Comparison of ENCODE assay signal across 1 cellular context in the genomic region with DNA sequence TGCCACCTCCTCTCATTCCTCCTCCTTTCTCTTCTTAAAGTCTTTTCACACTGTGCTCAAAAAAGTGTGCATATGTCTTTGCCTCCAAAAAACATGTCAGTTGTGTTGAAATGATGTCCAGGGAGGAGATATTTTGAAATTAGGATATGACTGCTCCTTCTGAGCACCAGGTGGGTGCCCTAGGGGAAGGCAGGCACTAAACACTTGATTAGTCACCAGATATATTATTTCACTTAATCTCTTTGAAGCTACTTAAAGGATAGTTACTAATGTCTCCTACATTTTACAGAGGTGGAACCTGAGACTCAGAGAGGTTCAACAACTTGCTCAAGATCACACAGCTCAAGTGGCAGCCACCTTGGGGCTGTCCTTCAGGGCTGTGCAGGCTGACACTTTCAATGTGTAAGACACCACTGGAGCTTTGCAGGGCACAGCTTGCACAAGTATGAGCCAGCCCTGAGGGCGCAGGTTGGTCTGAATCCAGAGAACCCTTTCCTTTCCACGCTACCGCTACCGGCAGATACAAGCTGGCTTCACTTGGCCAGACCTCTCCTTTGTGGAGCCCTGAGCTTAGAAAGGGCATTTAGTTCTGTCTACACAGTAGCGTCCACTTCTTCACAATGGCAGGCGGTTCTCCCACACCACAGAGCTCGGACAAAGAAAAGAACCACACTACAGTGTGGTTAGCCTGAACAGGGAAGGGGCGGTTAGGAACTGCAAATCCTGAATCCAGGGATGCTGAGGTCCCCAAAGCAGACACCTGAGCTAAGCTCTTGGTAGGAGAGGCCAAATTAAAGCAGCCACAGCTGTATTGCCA.
TF ChIP-seq lines count a peak whose summit lies in the region.

No MANE protein-coding gene starts in this region.

TF ChIP-seq in GM23338, 12 proteins besides CTCF, POLR2A, EP300 and RAD21:
- TF ChIP-seq, protein P1, sequence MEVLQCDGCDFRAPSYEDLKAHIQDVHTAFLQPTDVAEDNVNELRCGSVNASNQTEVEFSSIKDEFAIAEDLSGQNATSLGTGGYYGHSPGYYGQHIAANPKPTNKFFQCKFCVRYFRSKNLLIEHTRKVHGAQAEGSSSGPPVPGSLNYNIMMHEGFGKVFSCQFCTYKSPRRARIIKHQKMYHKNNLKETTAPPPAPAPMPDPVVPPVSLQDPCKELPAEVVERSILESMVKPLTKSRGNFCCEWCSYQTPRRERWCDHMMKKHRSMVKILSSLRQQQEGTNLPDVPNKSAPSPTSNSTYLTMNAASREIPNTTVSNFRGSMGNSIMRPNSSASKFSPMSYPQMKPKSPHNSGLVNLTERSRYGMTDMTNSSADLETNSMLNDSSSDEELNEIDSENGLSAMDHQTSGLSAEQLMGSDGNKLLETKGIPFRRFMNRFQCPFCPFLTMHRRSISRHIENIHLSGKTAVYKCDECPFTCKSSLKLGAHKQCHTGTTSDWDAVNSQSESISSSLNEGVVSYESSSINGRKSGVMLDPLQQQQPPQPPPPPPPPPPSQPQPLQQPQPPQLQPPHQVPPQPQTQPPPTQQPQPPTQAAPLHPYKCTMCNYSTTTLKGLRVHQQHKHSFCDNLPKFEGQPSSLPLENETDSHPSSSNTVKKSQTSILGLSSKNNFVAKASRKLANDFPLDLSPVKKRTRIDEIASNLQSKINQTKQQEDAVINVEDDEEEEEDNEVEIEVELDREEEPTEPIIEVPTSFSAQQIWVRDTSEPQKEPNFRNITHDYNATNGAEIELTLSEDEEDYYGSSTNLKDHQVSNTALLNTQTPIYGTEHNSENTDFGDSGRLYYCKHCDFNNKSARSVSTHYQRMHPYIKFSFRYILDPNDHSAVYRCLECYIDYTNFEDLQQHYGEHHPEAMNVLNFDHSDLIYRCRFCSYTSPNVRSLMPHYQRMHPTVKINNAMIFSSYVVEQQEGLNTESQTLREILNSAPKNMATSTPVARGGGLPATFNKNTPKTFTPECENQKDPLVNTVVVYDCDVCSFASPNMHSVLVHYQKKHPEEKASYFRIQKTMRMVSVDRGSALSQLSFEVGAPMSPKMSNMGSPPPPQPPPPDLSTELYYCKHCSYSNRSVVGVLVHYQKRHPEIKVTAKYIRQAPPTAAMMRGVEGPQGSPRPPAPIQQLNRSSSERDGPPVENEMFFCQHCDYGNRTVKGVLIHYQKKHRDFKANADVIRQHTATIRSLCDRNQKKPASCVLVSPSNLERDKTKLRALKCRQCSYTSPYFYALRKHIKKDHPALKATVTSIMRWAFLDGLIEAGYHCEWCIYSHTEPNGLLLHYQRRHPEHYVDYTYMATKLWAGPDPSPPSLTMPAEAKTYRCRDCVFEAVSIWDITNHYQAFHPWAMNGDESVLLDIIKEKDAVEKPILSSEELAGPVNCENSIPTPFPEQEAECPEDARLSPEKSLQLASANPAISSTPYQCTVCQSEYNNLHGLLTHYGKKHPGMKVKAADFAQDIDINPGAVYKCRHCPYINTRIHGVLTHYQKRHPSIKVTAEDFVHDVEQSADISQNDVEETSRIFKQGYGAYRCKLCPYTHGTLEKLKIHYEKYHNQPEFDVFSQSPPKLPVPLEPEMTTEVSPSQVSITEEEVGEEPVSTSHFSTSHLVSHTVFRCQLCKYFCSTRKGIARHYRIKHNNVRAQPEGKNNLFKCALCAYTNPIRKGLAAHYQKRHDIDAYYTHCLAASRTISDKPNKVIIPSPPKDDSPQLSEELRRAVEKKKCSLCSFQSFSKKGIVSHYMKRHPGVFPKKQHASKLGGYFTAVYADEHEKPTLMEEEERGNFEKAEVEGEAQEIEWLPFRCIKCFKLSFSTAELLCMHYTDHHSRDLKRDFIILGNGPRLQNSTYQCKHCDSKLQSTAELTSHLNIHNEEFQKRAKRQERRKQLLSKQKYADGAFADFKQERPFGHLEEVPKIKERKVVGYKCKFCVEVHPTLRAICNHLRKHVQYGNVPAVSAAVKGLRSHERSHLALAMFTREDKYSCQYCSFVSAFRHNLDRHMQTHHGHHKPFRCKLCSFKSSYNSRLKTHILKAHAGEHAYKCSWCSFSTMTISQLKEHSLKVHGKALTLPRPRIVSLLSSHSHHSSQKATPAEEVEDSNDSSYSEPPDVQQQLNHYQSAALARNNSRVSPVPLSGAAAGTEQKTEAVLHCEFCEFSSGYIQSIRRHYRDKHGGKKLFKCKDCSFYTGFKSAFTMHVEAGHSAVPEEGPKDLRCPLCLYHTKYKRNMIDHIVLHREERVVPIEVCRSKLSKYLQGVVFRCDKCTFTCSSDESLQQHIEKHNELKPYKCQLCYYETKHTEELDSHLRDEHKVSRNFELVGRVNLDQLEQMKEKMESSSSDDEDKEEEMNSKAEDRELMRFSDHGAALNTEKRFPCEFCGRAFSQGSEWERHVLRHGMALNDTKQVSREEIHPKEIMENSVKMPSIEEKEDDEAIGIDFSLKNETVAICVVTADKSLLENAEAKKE (CRISPR knock-in tag; IDR thresholded peaks at IDR 0.05), result no peak
- TF ChIP-seq STAT1 (IDR thresholded peaks at IDR 0.05; ENCODE audit: unreplicated experiment), result no peak
- TF ChIP-seq NANOG (IDR thresholded peaks at IDR 0.05; ENCODE audit: borderline replicate concordance), result no peak
- TF ChIP-seq, protein P2, sequence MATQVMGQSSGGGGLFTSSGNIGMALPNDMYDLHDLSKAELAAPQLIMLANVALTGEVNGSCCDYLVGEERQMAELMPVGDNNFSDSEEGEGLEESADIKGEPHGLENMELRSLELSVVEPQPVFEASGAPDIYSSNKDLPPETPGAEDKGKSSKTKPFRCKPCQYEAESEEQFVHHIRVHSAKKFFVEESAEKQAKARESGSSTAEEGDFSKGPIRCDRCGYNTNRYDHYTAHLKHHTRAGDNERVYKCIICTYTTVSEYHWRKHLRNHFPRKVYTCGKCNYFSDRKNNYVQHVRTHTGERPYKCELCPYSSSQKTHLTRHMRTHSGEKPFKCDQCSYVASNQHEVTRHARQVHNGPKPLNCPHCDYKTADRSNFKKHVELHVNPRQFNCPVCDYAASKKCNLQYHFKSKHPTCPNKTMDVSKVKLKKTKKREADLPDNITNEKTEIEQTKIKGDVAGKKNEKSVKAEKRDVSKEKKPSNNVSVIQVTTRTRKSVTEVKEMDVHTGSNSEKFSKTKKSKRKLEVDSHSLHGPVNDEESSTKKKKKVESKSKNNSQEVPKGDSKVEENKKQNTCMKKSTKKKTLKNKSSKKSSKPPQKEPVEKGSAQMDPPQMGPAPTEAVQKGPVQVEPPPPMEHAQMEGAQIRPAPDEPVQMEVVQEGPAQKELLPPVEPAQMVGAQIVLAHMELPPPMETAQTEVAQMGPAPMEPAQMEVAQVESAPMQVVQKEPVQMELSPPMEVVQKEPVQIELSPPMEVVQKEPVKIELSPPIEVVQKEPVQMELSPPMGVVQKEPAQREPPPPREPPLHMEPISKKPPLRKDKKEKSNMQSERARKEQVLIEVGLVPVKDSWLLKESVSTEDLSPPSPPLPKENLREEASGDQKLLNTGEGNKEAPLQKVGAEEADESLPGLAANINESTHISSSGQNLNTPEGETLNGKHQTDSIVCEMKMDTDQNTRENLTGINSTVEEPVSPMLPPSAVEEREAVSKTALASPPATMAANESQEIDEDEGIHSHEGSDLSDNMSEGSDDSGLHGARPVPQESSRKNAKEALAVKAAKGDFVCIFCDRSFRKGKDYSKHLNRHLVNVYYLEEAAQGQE (IDR thresholded peaks at IDR 0.05; ENCODE audit: unreplicated experiment), result no peak
- no peak for TF ChIP-seq JUNB (IDR thresholded peaks at IDR 0.05; ENCODE audit: unreplicated experiment)
- TF ChIP-seq, protein P3, sequence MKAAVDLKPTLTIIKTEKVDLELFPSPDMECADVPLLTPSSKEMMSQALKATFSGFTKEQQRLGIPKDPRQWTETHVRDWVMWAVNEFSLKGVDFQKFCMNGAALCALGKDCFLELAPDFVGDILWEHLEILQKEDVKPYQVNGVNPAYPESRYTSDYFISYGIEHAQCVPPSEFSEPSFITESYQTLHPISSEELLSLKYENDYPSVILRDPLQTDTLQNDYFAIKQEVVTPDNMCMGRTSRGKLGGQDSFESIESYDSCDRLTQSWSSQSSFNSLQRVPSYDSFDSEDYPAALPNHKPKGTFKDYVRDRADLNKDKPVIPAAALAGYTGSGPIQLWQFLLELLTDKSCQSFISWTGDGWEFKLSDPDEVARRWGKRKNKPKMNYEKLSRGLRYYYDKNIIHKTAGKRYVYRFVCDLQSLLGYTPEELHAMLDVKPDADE (IDR thresholded peaks at IDR 0.05), result no peak
- no peak for TF ChIP-seq ZNF114 (CRISPR knock-in tag; IDR thresholded peaks at IDR 0.05)
- no peak for TF ChIP-seq EZH2 (IDR thresholded peaks at IDR 0.05; ENCODE audit: low read depth, unreplicated experiment)
- no peak for TF ChIP-seq ZNF331 (CRISPR knock-in tag; IDR thresholded peaks at IDR 0.05; ENCODE audit: low read depth)
- TF ChIP-seq POLR2AphosphoS5 (IDR thresholded peaks at IDR 0.05; ENCODE audit: low read depth), result no peak
- TF ChIP-seq CREB1 (CRISPR knock-in tag; IDR thresholded peaks at IDR 0.05; ENCODE audit: low read depth), result no peak
- TF ChIP-seq EZH2phosphoT487 (IDR thresholded peaks at IDR 0.05; ENCODE audit: unreplicated experiment), result no peak
